Comparison of ENCODE assay signal across 2 cellular contexts in genomic region chr1:54698346-54698745, GRCh38.
TF ChIP-seq lines count a peak whose summit lies in the region.

No MANE protein-coding gene starts in this region.

TF ChIP-seq in HEK293, 187 proteins besides CTCF, POLR2A, EP300 and RAD21:
- TF ChIP-seq ZNF214 (tag by site-specific recombination; IDR thresholded peaks at IDR 0.05; ENCODE audit: borderline replicate concordance), result no peak
- peak; percentile 66 for TF ChIP-seq EGR2 (tag by site-specific recombination; IDR thresholded peaks at IDR 0.05; ENCODE audit: low read depth)
- TF ChIP-seq ZFHX2 (tag by site-specific recombination; conservative IDR thresholded peaks at IDR 0.05), result peak; percentile 32

TF ChIP-seq in H1, 55 proteins besides CTCF, POLR2A, EP300 and RAD21:
- TF ChIP-seq SP4 (IDR thresholded peaks at IDR 0.05; ENCODE audit: low read length), result no peak
- no peak for TF ChIP-seq SP1 (IDR thresholded peaks at IDR 0.05; ENCODE audit: low read depth, low read length)
- no peak for TF ChIP-seq TAF1 (IDR thresholded peaks at IDR 0.05; ENCODE audit: low read depth, low read length)
- TF ChIP-seq YY1 (IDR thresholded peaks at IDR 0.05; ENCODE audit: low read depth, low read length), result no peak
- TF ChIP-seq SIRT6 (IDR thresholded peaks at IDR 0.05; ENCODE audit: low read length), result no peak
- TF ChIP-seq GTF2F1 (IDR thresholded peaks at IDR 0.05; ENCODE audit: borderline replicate concordance, low read depth, low read length), result no peak
- no peak for TF ChIP-seq EZH2 (IDR thresholded peaks at IDR 0.05; ENCODE audit: low read depth, low read length, severe bottlenecking)
- TF ChIP-seq JUN (IDR thresholded peaks at IDR 0.05; ENCODE audit: low read depth, low read length), result no peak
- no peak for TF ChIP-seq CEBPB (IDR thresholded peaks at IDR 0.05; ENCODE audit: low read depth, low read length)
